In genomic region chr20:38286586-38287502, GRCh38 we compare ENCODE assay signal across 14 cellular contexts. TPM values are rescaled to one million over a fixed set of nuclear protein-coding genes. Genes with fewer than 3 reads are reported as not detected.
A peak's percentile ranks its signal among the peaks of the same experiment; 100 is the strongest.
DNase-seq lines count a peak whose midpoint lies in the region; ATAC-seq lines count a peak whose summit lies in the region.
"Had no signal": no experiment of that assay in that cellular context is flagged by ENCODE, and none has a peak within 500 bp of the region (broad histone marks: within the 10 kb centered on the region; RNA-seq: fewer than 3 reads in every experiment).

No MANE protein-coding gene starts in this region.

- 48 to 50% methylated on average over 13 to 16 of the region's 16 CpGs for WGBS in GM23248 (ENCODE audit: low coverage in 1 of 2, low lambda C conversion rate in 2 of 2, missing lambda C conversion rate in 2 of 2), 2 experiments

- in situ Hi-C loops in GM23248 (cut with MboI), result no loop called here

- intact Hi-C loops in left cardiac atrium (cut with DNase I) (no loop called here), posterior cingulate gyrus (cut with DNase I) (loop anchor here (2.0 kb wide), 1 partner anchor 26 kb away; the partner anchor contains the start of gene KIAA1755)

- H3K4me1 ChIP-seq in GM23248 (ENCODE audit: insufficient read depth) (peaks cover 13% of the 10 kb centered on the region), adipocyte (ENCODE audit: control insufficient read depth, insufficient read depth, low read length) (peaks cover 11% of the 10 kb centered on the region)

- H4K20me1 ChIP-seq in GM23248 (ENCODE audit: insufficient read depth), result no peaks in the 10 kb centered on the region

- peak; percentile 56 to 80 for ATAC-seq in left cardiac atrium
- ATAC-seq in GM18502 (IDR thresholded peaks at IDR 0.05; ENCODE audit: poor library complexity, unreplicated experiment), result no peak

- no peaks in the 10 kb centered on the region for H3K79me2 ChIP-seq in GM23248 (ENCODE audit: insufficient read depth)
- H3K79me2 ChIP-seq: hepatocyte had no signal

- no peak overlapping the region for H3K27ac ChIP-seq in GM23248
- H3K27ac ChIP-seq: hepatocyte had no signal

- peak overlapping the region; percentile 73 for H2AFZ ChIP-seq in GM23248
- H2AFZ ChIP-seq: hepatocyte had no signal

- no peaks in the 10 kb centered on the region for H3K36me3 ChIP-seq in GM23248 (ENCODE audit: low read depth)
- H3K36me3 ChIP-seq in adipocyte (ENCODE audit: control insufficient read depth, insufficient read depth, low read length, severe bottlenecking), result no peaks in the 10 kb centered on the region

- no peak for DNase-seq in GM23248
- DNase-seq in adipocyte (ENCODE audit: low read depth), result peak; percentile 12
- DNase-seq in left cardiac atrium, result peak; percentile 57
- DNase-seq in posterior cingulate gyrus, result peak in 9 of 10 donors; percentile 64 to 97 (median 83)
- DNase-seq in HCEC 1CT, result no peak
- DNase-seq in NCI-H446 (lab: John Stamatoyannopoulos, UW), result no peak
- DNase-seq in cerebellar nuclear complex (lab: John Stamatoyannopoulos, UW), result no peak
- DNase-seq: activated B cell treated with CpG ODN at 0.5 μM for 24 hours; effector CD4-positive, alpha-beta T cell; NCI-H2081 treated with DMSO at 0.1 percent for 48 hours; OCI-M1 had no signal

- H3K9me3 ChIP-seq in GM23248 (ENCODE audit: low read depth), result no peaks in the 10 kb centered on the region
- H3K9me3 ChIP-seq in adipocyte (ENCODE audit: control insufficient read depth, low read length), result peaks cover 4% of the 10 kb centered on the region

- H3F3A ChIP-seq in GM23248 (ENCODE audit: insufficient read depth), result no peaks in the 10 kb centered on the region

- H3K27me3 ChIP-seq in GM23248 (replicated peaks; ENCODE audit: insufficient read depth) (no peaks in the 10 kb centered on the region), adipocyte (replicated peaks; ENCODE audit: control insufficient read depth, insufficient read depth, low read length) (no peaks in the 10 kb centered on the region)
- H3K27me3 ChIP-seq: hepatocyte had no signal

- no peak overlapping the region for H3K9ac ChIP-seq in GM23248
- H3K9ac ChIP-seq in adipocyte (ENCODE audit: low read length), result no peak overlapping the region

- no peaks in the 10 kb centered on the region for H3K9me2 ChIP-seq in GM23248 (ENCODE audit: insufficient read depth)

- H3K4me2 ChIP-seq in GM23248 (ENCODE audit: unreplicated experiment), result no peak overlapping the region
- H3K4me2 ChIP-seq: hepatocyte had no signal

- no peak overlapping the region for H3K4me3 ChIP-seq in GM23248
- H3K4me3 ChIP-seq in adipocyte (ENCODE audit: low read length), result no peak overlapping the region
- H3K4me3 ChIP-seq: hepatocyte had no signal

RNA-seq across cellular contexts. Expression of gene BPI, which starts 17.1 kb away (rescaled TPM):
- not detected in 2 replicates for total RNA-seq in GM23248 (2014; rRNA removed; shearing (Covaris generic))
- polyA plus RNA-seq in GM23248 (2016; fragmentation: Nextera tagmentation; extraction: Ambion mirVana), result 0.10 TPM in 1 of 2 replicates, not detected in the other
- total RNA-seq in left cardiac atrium, result not detected
- total RNA-seq: activated B cell treated with CpG ODN at 0.5 μM for 24 hours, HT-29 had no signal

RNA-seq across cellular contexts. Expression of gene KIAA1755, which starts 26.3 kb away (rescaled TPM):
- 2.8 and 5.1 TPM in 2 replicates for total RNA-seq in GM23248 (2014; rRNA removed; shearing (Covaris generic))
- polyA plus RNA-seq in GM23248 (2016; fragmentation: Nextera tagmentation; extraction: Ambion mirVana), result 3.6 and 4.0 TPM in 2 replicates
- 1 to 10 TPM; 8.0 to 8.1 TPM for total RNA-seq in left cardiac atrium
- total RNA-seq: activated B cell treated with CpG ODN at 0.5 μM for 24 hours had no signal

RNA-seq across cellular contexts. Expression of gene LBP, which starts 59.4 kb away (rescaled TPM):
- total RNA-seq in GM23248 (2014; rRNA removed; shearing (Covaris generic)), result not detected in 2 replicates
- polyA plus RNA-seq in GM23248 (2016; fragmentation: Nextera tagmentation; extraction: Ambion mirVana), result not detected in 2 replicates
- total RNA-seq in left cardiac atrium, result 10 to 100 TPM in 1 of 2 donors, 1 to 10 TPM in 1; 9.0 to 14.5 TPM
- total RNA-seq: activated B cell treated with CpG ODN at 0.5 μM for 24 hours had no signal

Comparison
In these comparisons a context has a peak if more than half of its experiments do, and no peak if none do; other contexts are left out.
1. DNase-seq: peak in adipocyte (single experiment), left cardiac atrium (single experiment) and posterior cingulate gyrus (9 of 10); none in GM23248 (single experiment), HCEC 1CT (single experiment), NCI-H446 (0 of 2) and cerebellar nuclear complex (0 of 2).